13 cellular contexts compared by ENCODE assay signal in the genomic region with DNA sequence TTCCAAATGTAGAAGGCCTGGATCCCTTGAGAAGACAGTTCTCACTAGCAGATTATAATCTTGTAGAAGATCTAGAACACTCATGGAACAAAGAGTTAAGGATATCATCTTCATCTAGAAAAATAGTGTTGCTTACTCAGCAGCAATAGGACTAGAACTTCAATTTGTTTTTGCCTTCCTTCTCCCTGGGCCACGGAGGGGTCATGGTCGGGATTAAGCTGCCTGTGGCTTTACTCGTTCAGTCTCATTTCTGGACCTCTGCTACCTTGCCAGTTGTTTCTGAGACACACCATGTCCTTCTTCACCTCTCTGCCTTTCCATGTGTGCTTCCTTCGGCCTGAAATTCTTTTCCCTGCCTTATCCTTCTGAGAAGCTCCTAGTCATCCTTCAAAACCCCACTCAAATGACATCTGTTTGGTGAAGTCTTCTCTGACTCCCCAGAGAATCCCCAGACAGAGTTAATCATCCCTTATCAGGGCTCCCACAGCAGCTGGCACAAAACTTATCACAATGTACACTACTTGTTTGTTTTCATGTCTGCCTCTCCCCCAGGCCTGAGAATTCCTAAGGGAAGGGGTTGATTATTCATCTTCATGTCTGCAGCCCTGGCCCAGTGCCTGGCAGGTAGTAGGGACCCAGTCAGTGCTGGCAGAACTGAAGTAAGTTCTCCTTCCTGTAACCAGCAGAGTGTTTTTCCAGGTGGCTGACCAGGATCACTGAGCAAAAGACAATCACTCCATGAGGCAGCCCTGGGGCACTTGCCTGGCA. TPM values are rescaled to one million over a fixed set of nuclear protein-coding genes. Genes with fewer than 3 reads are reported as not detected.
DNase-seq lines count a peak whose midpoint lies in the region; ATAC-seq and TF ChIP-seq lines count a peak whose summit lies in the region.
"Had no signal": no experiment of that assay in that cellular context is flagged by ENCODE, and none has a peak within 500 bp of the region (broad histone marks: within the 10 kb centered on the region; RNA-seq: fewer than 3 reads in every experiment).

No MANE protein-coding gene starts in this region.

- intact Hi-C loops in Calu3 (cut with micrococcal nuclease; ENCODE audit: unreplicated experiment): loop anchor here (10.0 kb wide), 1 partner anchor 52 kb away; the partner anchor contains the start of gene TUFT1
- intact Hi-C loops in PC-3 (cut with micrococcal nuclease): no loop called here
- intact Hi-C loops in CD14-positive monocyte (cut with micrococcal nuclease): no loop called here

- H4K20me1 ChIP-seq in PC-3 (ENCODE audit: low read length): no peaks in the 10 kb centered on the region

- no peak overlapping the region for H3K4me3 ChIP-seq in PC-3 (ENCODE audit: low read length)
- H3K4me3 ChIP-seq in mesenchymal stem cell (ENCODE audit: insufficient read depth in 1 of 2, low read depth in 1 of 2, low read length in 2 of 2): no peak overlapping the region

- no TSS peak for BruUV-seq in Calu3 (replicated peaks; lab: Mats Ljungman, UMichigan)
- BruUV-seq in PC-3 (replicated peaks; lab: Mats Ljungman, UMichigan): no TSS peak

- peaks cover 26% of the 10 kb centered on the region for H3K4me1 ChIP-seq in PC-3 (ENCODE audit: insufficient read depth, low read length)
- peaks cover 8% of the 10 kb centered on the region for H3K4me1 ChIP-seq in mesenchymal stem cell (ENCODE audit: control insufficient read depth, insufficient read depth, low read depth, low read length)

- H3K4me2 ChIP-seq in PC-3 (ENCODE audit: low read length) (no peak overlapping the region), mesenchymal stem cell (ENCODE audit: low read length, poor library complexity, severe bottlenecking) (no peak overlapping the region)

- H3K27ac Mint-ChIP-seq in Calu3 (ENCODE audit: unreplicated experiment) (peak overlapping the region; percentile 19), CD14-positive monocyte (no peak overlapping the region)
- H3K27ac Mint-ChIP-seq: stimulated activated naive CD8-positive, alpha-beta T cell treated with anti-CD3 and anti-CD28 coated beads, Interleukin-15, amount 100 ng/mL, for 72 hours had no signal

- H3K9me3 Mint-ChIP-seq in Calu3 (ENCODE audit: low read depth, unreplicated experiment): no peaks in the 10 kb centered on the region
- peaks cover 2 to 4% (median 4%) of the 10 kb centered on the region in 7 donors for H3K9me3 Mint-ChIP-seq in CD14-positive monocyte
- H3K9me3 Mint-ChIP-seq: stimulated activated naive CD8-positive, alpha-beta T cell treated with anti-CD3 and anti-CD28 coated beads, Interleukin-15, amount 100 ng/mL, for 72 hours had no signal

- H3K36me3 ChIP-seq in PC-3 (ENCODE audit: low read depth, low read length) (no peaks in the 10 kb centered on the region), mesenchymal stem cell (ENCODE audit: control insufficient read depth in 1 of 2, insufficient read depth in 2 of 2, low read depth in 1 of 2, low read length in 2 of 2) (no peaks in the 10 kb centered on the region)

- H2AK5ac ChIP-seq in mesenchymal stem cell (ENCODE audit: low read length, severe bottlenecking): peak overlapping the region; percentile 4

- no peak overlapping the region for H3K9ac ChIP-seq in PC-3 (ENCODE audit: low read length)
- H3K9ac ChIP-seq in mesenchymal stem cell (ENCODE audit: low read length): no peak overlapping the region

- no peaks in the 10 kb centered on the region for H3K9me2 ChIP-seq in PC-3 (replicated peaks; ENCODE audit: low read length)

- peaks cover 32% of the 10 kb centered on the region for H3K4me1 Mint-ChIP-seq in Calu3 (ENCODE audit: low read depth, unreplicated experiment)
- H3K4me1 Mint-ChIP-seq in CD14-positive monocyte: peaks cover 11% of the 10 kb centered on the region

- no peak overlapping the region for H2BK15ac ChIP-seq in mesenchymal stem cell (ENCODE audit: low read depth, poor library complexity, severe bottlenecking)

- WGBS in mesenchymal stem cell: 82% methylated on average over 4 of the region's 4 CpGs

- H3K4me3 Mint-ChIP-seq in Calu3 (ENCODE audit: low read depth, unreplicated experiment) (no peak overlapping the region), CD14-positive monocyte (no peak overlapping the region)
- H3K4me3 Mint-ChIP-seq: stimulated activated naive CD8-positive, alpha-beta T cell treated with anti-CD3 and anti-CD28 coated beads, Interleukin-15, amount 100 ng/mL, for 72 hours had no signal

- H3K27ac ChIP-seq in PC-3 (ENCODE audit: low read length) (no peak overlapping the region), mesenchymal stem cell (ENCODE audit: low read length, poor library complexity, severe bottlenecking) (peak overlapping the region; percentile 9)
- H3K27ac ChIP-seq: HL-60 had no signal

- in situ Hi-C loops in GM13977 (cut with MboI; ENCODE audit: low pct_unique_long_range_greater_than_20kb, low sequenced_read_pairs, unreplicated experiment): loop anchor here (10.0 kb wide), 1 partner anchor 138 kb away; no protein-coding TSS in a partner anchor

- TF ChIP-seq CTCF in Calu3 (IDR thresholded peaks at IDR 0.05; ENCODE audit: unreplicated experiment): no peak
- TF ChIP-seq CTCF in PC-3 (conservative IDR thresholded peaks at IDR 0.05; ENCODE audit: low read depth, low read length): no peak
- TF ChIP-seq CTCF in CD14-positive monocyte (IDR thresholded peaks at IDR 0.05): no peak
- TF ChIP-seq CTCF in GM13977 (IDR thresholded peaks at IDR 0.05; ENCODE audit: extremely low read depth, insufficient read depth, missing control alignments): no peak

- H3K23ac ChIP-seq in mesenchymal stem cell (ENCODE audit: low read length in 2 of 2): no peak overlapping the region

- no peaks in the 10 kb centered on the region for H3K9me3 ChIP-seq in PC-3 (ENCODE audit: low read length)
- H3K9me3 ChIP-seq in mesenchymal stem cell (ENCODE audit: control insufficient read depth, low read length): peaks cover under 1% of the 10 kb centered on the region

- H3K79me1 ChIP-seq in mesenchymal stem cell (replicated peaks; ENCODE audit: low read length, poor library complexity, severe bottlenecking): no peaks in the 10 kb centered on the region

- POLR2A ChIA-PET in PC-3 (lab: Charles Lee; ENCODE audit: unreplicated experiment): interaction anchor here (0.6 kb wide), 1 partner anchor 83 kb away, joined by 6 read pairs; no protein-coding TSS in a partner anchor

- DNase-seq in Calu3: peak; percentile 57
- DNase-seq in PC-3: peak; percentile 92
- DNase-seq in dermis blood vessel endothelial cell: peak; percentile 24
- DNase-seq in mesenchymal stem cell: peak; percentile 35
- no peak for DNase-seq in NOMO-1 (lab: John Stamatoyannopoulos, UW; ENCODE audit: unreplicated experiment in 2 of 2)
- DNase-seq in CD14-positive monocyte (ENCODE audit: low spot score): no peak
- DNase-seq in GM13977 (ENCODE audit: low spot score): no peak
- DNase-seq: activated CD4-positive, CD25-positive, alpha-beta regulatory T cell treated with anti-CD3 and anti-CD28 coated beads, Interleukin-2, amount 50 U/mL, for 72 hours; NCI-H1092 treated with DMSO at 0.1 percent for 48 hours; NCI-H526 treated with DMSO at 0.1 percent for 48 hours; stimulated activated naive CD8-positive, alpha-beta T cell treated with anti-CD3 and anti-CD28 coated beads, Interleukin-15, amount 100 ng/mL, for 72 hours had no signal

- peak; percentile 73 for ATAC-seq in PC-3
- no peak for ATAC-seq in GM18511 (IDR thresholded peaks at IDR 0.05; ENCODE audit: unreplicated experiment)
- ATAC-seq: stimulated activated naive CD8-positive, alpha-beta T cell treated with anti-CD3 and anti-CD28 coated beads, Interleukin-15, amount 100 ng/mL, for 72 hours had no signal

- no peak overlapping the region for H2BK5ac ChIP-seq in mesenchymal stem cell (ENCODE audit: low read depth, low read length, poor library complexity, severe bottlenecking)

- H4K91ac ChIP-seq in mesenchymal stem cell (ENCODE audit: low read length): no peak overlapping the region

- H3K4ac ChIP-seq in mesenchymal stem cell (ENCODE audit: low read depth in 1 of 2, low read length in 2 of 2): no peak overlapping the region

- H3K27me3 ChIP-seq in PC-3 (ENCODE audit: low read length) (no peaks in the 10 kb centered on the region), mesenchymal stem cell (ENCODE audit: control insufficient read depth in 1 of 2, insufficient read depth in 1 of 2, low read length in 2 of 2) (no peaks in the 10 kb centered on the region)

- no peak overlapping the region for H2BK120ac ChIP-seq in mesenchymal stem cell (ENCODE audit: low read depth, low read length)

- H4K8ac ChIP-seq in mesenchymal stem cell (ENCODE audit: low read length): no peak overlapping the region

- CTCF ChIA-PET in Calu3 (lab: Charles Lee): interaction anchor here (0.7 to 2.0 kb wide), 9 partner anchors 8 to 133 kb away, joined by 3 to 5 read pairs (median 4); no protein-coding TSS in a partner anchor
- CTCF ChIA-PET in PC-3 (lab: Charles Lee): interaction anchor here (1.4 kb wide), 1 partner anchor 97 kb away, joined by 3 read pairs; no protein-coding TSS in a partner anchor

- H2BK12ac ChIP-seq in mesenchymal stem cell (ENCODE audit: low read length in 2 of 2): peak overlapping the region in 1 of 2 experiments; percentile 11

- peaks cover 6% of the 10 kb centered on the region for H3K36me3 Mint-ChIP-seq in Calu3 (ENCODE audit: insufficient read depth, unreplicated experiment)
- peaks cover 0 to 3% of the 10 kb centered on the region in 2 donors for H3K36me3 Mint-ChIP-seq in CD14-positive monocyte

- no peak overlapping the region for H3K18ac ChIP-seq in mesenchymal stem cell (ENCODE audit: low read depth in 1 of 2, low read length in 2 of 2)

- H3F3A ChIP-seq in PC-3 (ENCODE audit: low read length, unreplicated experiment): no peaks in the 10 kb centered on the region

- no peaks in the 10 kb centered on the region for H3K27me3 Mint-ChIP-seq in Calu3 (ENCODE audit: unreplicated experiment)
- H3K27me3 Mint-ChIP-seq in CD14-positive monocyte (ENCODE audit: low read depth in 3 of 3): no peaks in the 10 kb centered on the region
- H3K27me3 Mint-ChIP-seq: stimulated activated naive CD8-positive, alpha-beta T cell treated with anti-CD3 and anti-CD28 coated beads, Interleukin-15, amount 100 ng/mL, for 72 hours had no signal

- no peak overlapping the region for H2AFZ ChIP-seq in PC-3 (ENCODE audit: low read length)
- H2AFZ ChIP-seq in mesenchymal stem cell (ENCODE audit: low read depth, low read length): no peak overlapping the region

- no peak overlapping the region for H3K14ac ChIP-seq in mesenchymal stem cell (ENCODE audit: low read length in 2 of 2)

- no peaks in the 10 kb centered on the region for H3K79me2 ChIP-seq in PC-3 (ENCODE audit: low read length)

RNA-seq across cellular contexts. Expression of gene SNX27, which starts 15.5 kb away (rescaled TPM):
- 52.4 and 57.1 TPM in 2 replicates for total RNA-seq in Calu3 (2022)
- total RNA-seq in PC-3 (2014; rRNA removed): 25.1 and 34.8 TPM in 2 replicates
- 15.8 and 24.3 TPM in 2 replicates for total RNA-seq in dermis blood vessel endothelial cell
- polyA plus RNA-seq in mesenchymal stem cell (2013, experiment 1 of 2): 19.7 TPM
- 18.9 TPM for polyA plus RNA-seq in mesenchymal stem cell (2013, experiment 2 of 2)
- 10 to 100 TPM; 40.1 to 47.6 TPM for polyA plus RNA-seq in CD14-positive monocyte

RNA-seq across cellular contexts. Expression of gene TUFT1, which starts 56.2 kb away (rescaled TPM):
- total RNA-seq in Calu3 (2022) (31.4 and 34.3 TPM in 2 replicates), PC-3 (2014; rRNA removed) (33.9 and 46.9 TPM in 2 replicates), dermis blood vessel endothelial cell (6.0 and 8.2 TPM in 2 replicates)
- polyA plus RNA-seq in mesenchymal stem cell (2013, experiment 1 of 2): 5.8 TPM
- polyA plus RNA-seq in mesenchymal stem cell (2013, experiment 2 of 2): 6.0 TPM
- polyA plus RNA-seq in CD14-positive monocyte: 1 to 10 TPM; 1.5 to 1.7 TPM

Comparison
In these comparisons a context has a peak if more than half of its experiments do, and no peak if none do; other contexts are left out.
1. DNase-seq: peak in Calu3 (single experiment), PC-3 (single experiment), dermis blood vessel endothelial cell (single experiment) and mesenchymal stem cell (single experiment); none in NOMO-1 (0 of 2), CD14-positive monocyte (single experiment) and GM13977 (single experiment).